23 cellular contexts compared by ENCODE assay signal in genomic region chr11:106092446-106092845, GRCh38. TPM values are rescaled to one million over a fixed set of nuclear protein-coding genes. Genes with fewer than 3 reads are reported as not detected.
DNase-seq lines count a peak whose midpoint lies in the region; ATAC-seq lines count a peak whose summit lies in the region.
"Had no signal": no experiment of that assay in that cellular context is flagged by ENCODE, and none has a peak within 500 bp of the region (broad histone marks: within the 10 kb centered on the region; RNA-seq: fewer than 3 reads in every experiment).

No MANE protein-coding gene starts in this region.

- peaks cover 15% of the 10 kb centered on the region for H3K36me3 Mint-ChIP-seq in T-helper 17 cell (ENCODE audit: low read depth)

- H3K27ac Mint-ChIP-seq in T-helper 17 cell, result peak overlapping the region; percentile 66
- H3K27ac Mint-ChIP-seq: nephron had no signal

- peak; percentile 36 for ATAC-seq in GM18498 (IDR thresholded peaks at IDR 0.05; ENCODE audit: unreplicated experiment)
- ATAC-seq in GM18868 (IDR thresholded peaks at IDR 0.05; ENCODE audit: unreplicated experiment), result peak; percentile 24
- peak; percentile 26 for ATAC-seq in HG02642 (IDR thresholded peaks at IDR 0.05; ENCODE audit: poor library complexity, unreplicated experiment)
- no peak for ATAC-seq in T-helper 17 cell
- no peak for ATAC-seq in HG03520 (IDR thresholded peaks at IDR 0.05; ENCODE audit: unreplicated experiment)
- no peak for ATAC-seq in GM18502 (IDR thresholded peaks at IDR 0.05; ENCODE audit: poor library complexity, unreplicated experiment)
- ATAC-seq: gastroesophageal sphincter, pancreas, right cardiac atrium had no signal

- H3K27me3 Mint-ChIP-seq in T-helper 17 cell, result no peaks in the 10 kb centered on the region
- H3K27me3 Mint-ChIP-seq: CD4-positive, alpha-beta memory T cell had no signal

- no peaks in the 10 kb centered on the region for H3K9me3 ChIP-seq in T-helper 17 cell (ENCODE audit: control insufficient read depth, low read length, poor library complexity, severe bottlenecking)
- H3K9me3 ChIP-seq: gastroesophageal sphincter, pancreas, tibial artery had no signal

- DNase-seq in T-helper 17 cell, result no peak
- DNase-seq in activated CD4-positive, alpha-beta T cell treated with anti-CD3 and anti-CD28 coated beads for 4 hours, result no peak
- DNase-seq: activated CD4-positive, alpha-beta T cell treated with anti-CD3 and anti-CD28 coated beads for 1 hour; amygdala; CD4-positive, alpha-beta memory T cell; GOT3; islet precursor cell; NCI-H187; NCI-H2227 treated with DMSO at 0.1 percent for 48 hours; NCI-H774; pancreas; right cardiac atrium; SIG-M5; stimulated activated CD4-positive, alpha-beta T cell treated with anti-CD3 and anti-CD28 coated beads, Interleukin-4, amount 100 ng/mL, for 24 hours; stimulated activated naive CD4-positive, alpha-beta T cell treated with Interleukin-2 at 50 U/mL for 16 hours; tibial artery had no signal

- peaks cover 14% of the 10 kb centered on the region for H3K4me1 Mint-ChIP-seq in T-helper 17 cell

- H3K4me3 Mint-ChIP-seq in T-helper 17 cell, result no peak overlapping the region
- H3K4me3 Mint-ChIP-seq: CD4-positive, alpha-beta memory T cell; nephron had no signal

RNA-seq across cellular contexts. Expression of gene AASDHPPT, which starts 15.0 kb away (rescaled TPM):
- total RNA-seq in T-helper 17 cell, result 10 to 100 TPM; 18.9 to 19.1 TPM

RNA-seq across cellular contexts. Expression of gene KBTBD3, which starts 15.3 kb away (rescaled TPM):
- total RNA-seq in T-helper 17 cell, result 1 to 10 TPM; 4.8 to 5.7 TPM

Comparison
In these comparisons a context has a peak if more than half of its experiments do, and no peak if none do; other contexts are left out.
1. ATAC-seq: peak in GM18498 (single experiment), GM18868 (single experiment) and HG02642 (single experiment); none in T-helper 17 cell (single experiment), HG03520 (single experiment) and GM18502 (single experiment).